Comparison of ENCODE assay signal across 12 cellular contexts in genomic region chr2:186570587-186570986, GRCh38. TPM values are rescaled to one million over a fixed set of nuclear protein-coding genes. Genes with fewer than 3 reads are reported as not detected.
DNase-seq lines count a peak whose midpoint lies in the region; ATAC-seq, FAIRE-seq and TF ChIP-seq lines count a peak whose summit lies in the region.
"Had no signal": no experiment of that assay in that cellular context is flagged by ENCODE, and none has a peak within 500 bp of the region (broad histone marks: within the 10 kb centered on the region; RNA-seq: fewer than 3 reads in every experiment).

No MANE protein-coding gene starts in this region.

- H3K4me2 ChIP-seq in A549: peak overlapping the region; percentile 71

- in situ Hi-C loops in astrocyte of the spinal cord (cut with HindIII; ENCODE audit: low sequenced_read_pairs): no loop called here

- no peak for TF ChIP-seq POLR2A in A549 (IDR thresholded peaks at IDR 0.05; ENCODE audit: low read length)

- H3K9me3 ChIP-seq in A549: no peaks in the 10 kb centered on the region

- no peaks in the 10 kb centered on the region for H3K27me3 ChIP-seq in kidney epithelial cell (ENCODE audit: control insufficient read depth, insufficient read depth, low read length)

- WGBS in A549 (ENCODE audit: missing lambda C conversion rate): 2% methylated on average over 5 of the region's 5 CpGs

- CTCF ChIA-PET in A549 (lab: Yijun Ruan, JAX): interaction anchor here (0.7 to 2.7 kb wide), 4 partner anchors 16 to 89 kb away, joined by 3 to 9 read pairs (median 3); no protein-coding TSS in a partner anchor

- no peak for FAIRE-seq in A549 (lab: Jason Lieb, UNC)

- H3K36me3 ChIP-seq in kidney epithelial cell (ENCODE audit: control insufficient read depth, insufficient read depth, low read length): no peaks in the 10 kb centered on the region

- H3K4me3 ChIP-seq in A549 (no peak overlapping the region), astrocyte of the spinal cord (ENCODE audit: low read depth, low read length) (no peak overlapping the region), kidney epithelial cell (ENCODE audit: low read depth, low read length) (no peak overlapping the region)
- H3K4me3 ChIP-seq: skin epidermis had no signal

- DNase-seq in A549 (ENCODE audit: low read depth in 1 of 2, low spot score in 1 of 2): peak in 1 of 2 experiments; percentile 70
- DNase-seq in astrocyte of the spinal cord (ENCODE audit: low read depth, low spot score): peak; percentile 66
- peak; percentile 61 for DNase-seq in kidney epithelial cell (ENCODE audit: low read depth)
- DNase-seq in NCI-H524 (lab: John Stamatoyannopoulos, UW): no peak
- no peak for DNase-seq in NCI-H2029 (lab: John Stamatoyannopoulos, UW)
- no peak for DNase-seq in NCI-H1092 (lab: John Stamatoyannopoulos, UW)
- DNase-seq: activated CD4-positive, alpha-beta T cell treated with anti-CD3 and anti-CD28 coated beads for 48 hours; activated naive CD8-positive, alpha-beta T cell treated with anti-CD3 and anti-CD28 coated beads, Interleukin-2, amount 10 ng/mL, durations not matched to agents 7 days and 5 days; SIG-M5 had no signal

- TF ChIP-seq EP300 in A549 (IDR thresholded peaks at IDR 0.05) (peak in 1 of 2 experiments; percentile 23; a peak in 1 of 5 replicates), Ishikawa (IDR thresholded peaks at IDR 0.05; ENCODE audit: borderline replicate concordance) (0 out of 2 replicates have a peak, but pooled peaks have one; percentile 47)

- TF ChIP-seq RAD21 in A549 (conservative IDR thresholded peaks at IDR 0.05 in 1 of 2, IDR thresholded peaks at IDR 0.05 in 1 of 2) (0 out of 5 replicates have a peak, but pooled peaks of 1 of the 2 experiments have one; percentile 16), Ishikawa (IDR thresholded peaks at IDR 0.05; ENCODE audit: low read depth) (no peak)

- ATAC-seq in A549 (peak; percentile 25 to 67; a peak in 3 of 6 replicates), GM18868 (IDR thresholded peaks at IDR 0.05; ENCODE audit: unreplicated experiment) (no peak)

- TF ChIP-seq CTCF in A549 (IDR thresholded peaks at IDR 0.05) (no peak), astrocyte of the spinal cord (IDR thresholded peaks at IDR 0.05; ENCODE audit: low read depth, low read length) (no peak), kidney epithelial cell (IDR thresholded peaks at IDR 0.05; ENCODE audit: insufficient read depth, low read length, poor library complexity, severe bottlenecking) (no peak)

- peaks cover 55% of the 10 kb centered on the region for H3K4me1 ChIP-seq in A549

- POLR2A ChIA-PET in A549 (lab: Yijun Ruan, JAX): interaction anchor here (1.4 to 3.7 kb wide), 2 partner anchors 15 to 19 kb away, joined by 3 to 28 read pairs; partner anchors contain the start of gene ITGAV

- H3K27ac ChIP-seq in A549: peak overlapping the region; percentile 73 to 86

TF ChIP-seq in A549, 52 proteins besides CTCF, POLR2A, EP300 and RAD21:
- 0 out of 5 replicates have a peak, but pooled peaks of 1 of the 2 experiments have one; percentile 28 for TF ChIP-seq JUN (IDR thresholded peaks at IDR 0.05)
- TF ChIP-seq BCL3 (IDR thresholded peaks at IDR 0.05): no peak
- no peak for TF ChIP-seq NR3C1 (IDR thresholded peaks at IDR 0.05)
- TF ChIP-seq FOSL2 (IDR thresholded peaks at IDR 0.05): peak; percentile 59
- peak; percentile 88 for TF ChIP-seq FOSL2 (CRISPR knock-in tag; IDR thresholded peaks at IDR 0.05)
- TF ChIP-seq RFX5 (IDR thresholded peaks at IDR 0.05): no peak
- no peak for TF ChIP-seq ZSCAN20 (CRISPR knock-in tag; IDR thresholded peaks at IDR 0.05)
- no peak for TF ChIP-seq HEYL (CRISPR knock-in tag; IDR thresholded peaks at IDR 0.05)
- TF ChIP-seq CBX2 (IDR thresholded peaks at IDR 0.05; ENCODE audit: borderline replicate concordance, low read depth): no peak
- no peak for TF ChIP-seq EHMT2 (IDR thresholded peaks at IDR 0.05; ENCODE audit: low read depth)
- TF ChIP-seq MAX (IDR thresholded peaks at IDR 0.05): 0 out of 2 replicates have a peak, but pooled peaks have one; percentile 16
- TF ChIP-seq CEBPB (IDR thresholded peaks at IDR 0.05): peak; percentile 10 to 32; a peak in 2 of 4 replicates
- no peak for TF ChIP-seq EHF (CRISPR knock-in tag; IDR thresholded peaks at IDR 0.05)
- TF ChIP-seq NPAS2 (CRISPR knock-in tag; IDR thresholded peaks at IDR 0.05; ENCODE audit: borderline replicate concordance): no peak
- peak; percentile 69 for TF ChIP-seq JUNB (IDR thresholded peaks at IDR 0.05)
- TF ChIP-seq GATA3 (IDR thresholded peaks at IDR 0.05; ENCODE audit: borderline replicate concordance): peak; percentile 63; the same call in 1 of the 2 replicates
- TF ChIP-seq CHD4 (IDR thresholded peaks at IDR 0.05; ENCODE audit: borderline replicate concordance): no peak
- TF ChIP-seq MAZ (IDR thresholded peaks at IDR 0.05; ENCODE audit: borderline replicate concordance, low read depth, low read length): no peak
- TF ChIP-seq HES2 (IDR thresholded peaks at IDR 0.05): no peak
- no peak for TF ChIP-seq ZFP36 (IDR thresholded peaks at IDR 0.05; ENCODE audit: borderline replicate concordance, partially characterized antibody)
TF ChIP-seq in A549: peak in this region for 6.

TF ChIP-seq in Ishikawa, 13 proteins besides CTCF, POLR2A, EP300 and RAD21:
- TF ChIP-seq TEAD4 (IDR thresholded peaks at IDR 0.05): peak; percentile 39; the same call in 1 of the 2 replicates
- TF ChIP-seq TCF12 (IDR thresholded peaks at IDR 0.05; ENCODE audit: low read depth): peak; percentile 17; the same call in 1 of the 2 replicates
- TF ChIP-seq MAX (IDR thresholded peaks at IDR 0.05): no peak
- peak; percentile 31; the same call in 1 of the 2 replicates for TF ChIP-seq FOXM1 (IDR thresholded peaks at IDR 0.05; ENCODE audit: borderline replicate concordance, low read depth)
- TF ChIP-seq EGR1 (IDR thresholded peaks at IDR 0.05): peak; percentile 51; the same call in 1 of the 2 replicates
- no peak for TF ChIP-seq TAF1 (IDR thresholded peaks at IDR 0.05; ENCODE audit: low read depth)

RNA-seq across cellular contexts. Expression of gene ITGAV, which starts 19.3 kb away (rescaled TPM):
- polyA plus RNA-seq in A549 (2011; rRNA removed) (148 and 159 TPM in 2 replicates), A549 (2017; fragmentation: RNase III; extraction: RNeasy Plus Mini Kit Qiagen cat#74134 plus additional on column Dnase treatment) (87.6 to 101 TPM (median 93.3 TPM) in 3 replicates)
- 22.5 and 22.6 TPM in 2 replicates for polyA plus RNA-seq in A549 (2012; cell fraction: cytosol; rRNA removed)
- 26.9 and 34.1 TPM in 2 replicates for polyA plus RNA-seq in A549 (2012; cell fraction: nucleus; rRNA removed)
- 159 and 161 TPM in 2 replicates for polyA minus RNA-seq in A549 (2011; rRNA and poly(A)+ RNA removed)
- total RNA-seq in kidney epithelial cell: 240 and 251 TPM in 2 replicates

Comparison
In these comparisons a context has a peak if more than half of its experiments do, and no peak if none do; other contexts are left out.
1. DNase-seq: peak in astrocyte of the spinal cord (single experiment) and kidney epithelial cell (single experiment); none in NCI-H524 (0 of 2), NCI-H2029 (single experiment) and NCI-H1092 (single experiment).